In genomic region chr4:67871867-67872266, GRCh38 we compare ENCODE assay signal across 8 cellular contexts. TPM values are rescaled to one million over a fixed set of nuclear protein-coding genes. Genes with fewer than 3 reads are reported as not detected.
DNase-seq lines count a peak whose midpoint lies in the region; ATAC-seq, FAIRE-seq and TF ChIP-seq lines count a peak whose summit lies in the region.

No MANE protein-coding gene starts in this region.

- no peak for DNase-seq in GM06990 (ENCODE audit: extremely low read depth, insufficient read length)
- DNase-seq in HT-29 (ENCODE audit: low spot score): peak; percentile 48
- DNase-seq in SK-N-SH: peak; percentile 20
- DNase-seq in hepatocyte (ENCODE audit: low spot score): peak; percentile 58
- no peak for DNase-seq in NCI-H2196 treated with DMSO at 0.1 percent for 48 hours (lab: John Stamatoyannopoulos, UW; ENCODE audit: unreplicated experiment)
- no peak for DNase-seq in kidney
- DNase-seq in aorta: no peak

- intact Hi-C loops in kidney (cut with DNase I): no loop called here
- intact Hi-C loops in aorta (cut with DNase I): no loop called here

- no peaks in the 10 kb centered on the region for H4K20me1 ChIP-seq in SK-N-SH (ENCODE audit: insufficient read depth)
- no peaks in the 10 kb centered on the region for H4K20me1 ChIP-seq in hepatocyte (ENCODE audit: insufficient read depth, poor library complexity, severe bottlenecking)

- H3K27ac ChIP-seq in SK-N-SH (ENCODE audit: low read depth in 2 of 2, low read length in 1 of 2) (no peak overlapping the region), hepatocyte (no peak overlapping the region), kidney (ENCODE audit: low read depth in 2 of 2, low read length in 2 of 2) (no peak overlapping the region), aorta (ENCODE audit: low read depth in 1 of 2, low read length in 2 of 2) (no peak overlapping the region)

- CTCF ChIA-PET in SK-N-SH (lab: Yijun Ruan, JAX): interaction anchor here (1.7 kb wide), 1 partner anchor 125 kb away, joined by 4 read pairs; no protein-coding TSS in a partner anchor

- no peaks in the 10 kb centered on the region for H3K27me3 ChIP-seq in GM06990 (replicated peaks; ENCODE audit: control insufficient read depth, insufficient read depth, low read length)
- no peaks in the 10 kb centered on the region for H3K27me3 ChIP-seq in SK-N-SH (ENCODE audit: insufficient read depth)
- H3K27me3 ChIP-seq in hepatocyte: no peaks in the 10 kb centered on the region
- H3K27me3 ChIP-seq in aorta (ENCODE audit: control insufficient read depth in 1 of 2, insufficient read depth in 2 of 2, low read length in 1 of 2): no peaks in the 10 kb centered on the region

- H3K36me3 ChIP-seq in GM06990 (ENCODE audit: control insufficient read depth, insufficient read depth, low read length) (no peaks in the 10 kb centered on the region), SK-N-SH (replicated peaks in 1 of 2; ENCODE audit: control insufficient read depth in 1 of 2, insufficient read depth in 2 of 2, low read length in 1 of 2) (no peaks in the 10 kb centered on the region), hepatocyte (replicated peaks; ENCODE audit: insufficient read depth, low read depth) (no peaks in the 10 kb centered on the region), kidney (ENCODE audit: control insufficient read depth in 1 of 2, insufficient read depth in 2 of 2, low read length in 2 of 2) (no peaks in the 10 kb centered on the region), aorta (ENCODE audit: control insufficient read depth in 1 of 2, insufficient read depth in 2 of 2, low read length in 1 of 2) (no peaks in the 10 kb centered on the region)

- FAIRE-seq in kidney (lab: Jason Lieb, UNC): no peak

- no peaks in the 10 kb centered on the region for H3K4me1 ChIP-seq in SK-N-SH (ENCODE audit: control insufficient read depth in 1 of 2, insufficient read depth in 2 of 2, low read depth in 1 of 2, low read length in 1 of 2)
- H3K4me1 ChIP-seq in hepatocyte (ENCODE audit: insufficient read depth): no peaks in the 10 kb centered on the region
- H3K4me1 ChIP-seq in kidney (ENCODE audit: control insufficient read depth in 1 of 2, insufficient read depth in 1 of 2, low read depth in 1 of 2, low read length in 2 of 2): no peaks in the 10 kb centered on the region
- H3K4me1 ChIP-seq in aorta (ENCODE audit: control insufficient read depth in 1 of 2, insufficient read depth in 2 of 2, low read length in 2 of 2): no peaks in the 10 kb centered on the region

- H3K9ac ChIP-seq in SK-N-SH: no peak overlapping the region
- no peak overlapping the region for H3K9ac ChIP-seq in kidney (ENCODE audit: low read length in 2 of 2)

- TF ChIP-seq RAD21 in SK-N-SH (IDR thresholded peaks at IDR 0.05; ENCODE audit: low read length): peak; percentile 67

- ATAC-seq in GM21526 (IDR thresholded peaks at IDR 0.05; ENCODE audit: low FRiP score, unreplicated experiment) (peak; percentile 79), aorta (ENCODE audit: low FRiP score) (no peak)

- H3K4me3 ChIP-seq in GM06990 (replicated peaks; ENCODE audit: low read depth, low read length): no peak overlapping the region
- no peak overlapping the region; a peak in 1 of 4 replicates for H3K4me3 ChIP-seq in SK-N-SH (ENCODE audit: low read depth in 2 of 2, low read length in 1 of 2)
- no peak overlapping the region for H3K4me3 ChIP-seq in hepatocyte
- H3K4me3 ChIP-seq in kidney (ENCODE audit: low read length in 2 of 2): no peak overlapping the region
- H3K4me3 ChIP-seq in aorta (ENCODE audit: low read length in 2 of 2): no peak overlapping the region

- H3K79me2 ChIP-seq in SK-N-SH (ENCODE audit: insufficient read depth) (no peaks in the 10 kb centered on the region), hepatocyte (no peaks in the 10 kb centered on the region)

- no peaks in the 10 kb centered on the region for H3F3A ChIP-seq in SK-N-SH (replicated peaks; ENCODE audit: insufficient read depth)

- H2AFZ ChIP-seq in SK-N-SH (ENCODE audit: low read depth) (0 out of 2 replicates have a peak overlapping the region, but pooled peaks have one; percentile 37), hepatocyte (no peak overlapping the region)

- TF ChIP-seq EP300 in SK-N-SH (IDR thresholded peaks at IDR 0.05; ENCODE audit: borderline replicate concordance in 1 of 2, low read depth in 1 of 2, low read length in 1 of 2): no peak

- H3K9me2 ChIP-seq in SK-N-SH: no peaks in the 10 kb centered on the region
- H3K9me2 ChIP-seq in hepatocyte (replicated peaks; ENCODE audit: insufficient read depth): no peaks in the 10 kb centered on the region

- H3K9me3 ChIP-seq in SK-N-SH (no peaks in the 10 kb centered on the region), hepatocyte (ENCODE audit: low read depth) (no peaks in the 10 kb centered on the region), kidney (ENCODE audit: control insufficient read depth in 1 of 2, low read length in 2 of 2) (peaks cover 0 to 12% of the 10 kb centered on the region in 2 donors), aorta (ENCODE audit: control insufficient read depth, low read length) (no peaks in the 10 kb centered on the region)

- POLR2A ChIA-PET in SK-N-SH (lab: Yijun Ruan, JAX): no interaction called here

- H3K4me2 ChIP-seq in SK-N-SH: no peak overlapping the region
- no peak overlapping the region for H3K4me2 ChIP-seq in hepatocyte

- TF ChIP-seq CTCF in GM06990 (IDR thresholded peaks at IDR 0.05; ENCODE audit: insufficient read depth, low read length, poor library complexity, severe bottlenecking): peak; percentile 48
- peak; percentile 77 for TF ChIP-seq CTCF in SK-N-SH (IDR thresholded peaks at IDR 0.05)
- TF ChIP-seq CTCF in hepatocyte (IDR thresholded peaks at IDR 0.05; ENCODE audit: poor library complexity): peak; percentile 60
- no peak for TF ChIP-seq CTCF in kidney (IDR thresholded peaks at IDR 0.05; ENCODE audit: borderline replicate concordance, extremely low read depth, insufficient read depth)

TF ChIP-seq in SK-N-SH, 30 proteins besides CTCF, POLR2A, EP300 and RAD21:
- TF ChIP-seq SMC3 (IDR thresholded peaks at IDR 0.05; ENCODE audit: low read depth, low read length) (peak; percentile 46; the same call in 1 of the 2 replicates), PBX3 (IDR thresholded peaks at IDR 0.05) (peak; percentile 4; the same call in 1 of the 2 replicates), POLR2AphosphoS5 (IDR thresholded peaks at IDR 0.05; ENCODE audit: low read depth, low read length) (no peak), USF1 (IDR thresholded peaks at IDR 0.05; ENCODE audit: borderline replicate concordance, low read depth) (no peak), FOXM1 (IDR thresholded peaks at IDR 0.05; ENCODE audit: low read depth) (no peak), FOSL2 (IDR thresholded peaks at IDR 0.05; ENCODE audit: borderline replicate concordance, low read depth) (no peak), CHD2 (IDR thresholded peaks at IDR 0.05; ENCODE audit: low read length, partially characterized antibody) (no peak), EZH2phosphoT487 (IDR thresholded peaks at IDR 0.05; ENCODE audit: borderline replicate concordance, low read depth) (no peak), YY1 (IDR thresholded peaks at IDR 0.05; ENCODE audit: low read depth) (no peak)

RNA-seq across cellular contexts. Expression of gene TMPRSS11D, which starts 11.9 kb away (rescaled TPM):
- total RNA-seq in HT-29 (2014; rRNA removed; shearing (Covaris generic)): not detected in 2 replicates
- polyA plus RNA-seq in SK-N-SH (2012; rRNA removed) (0.02 TPM in 1 of 2 replicates, not detected in the other), hepatocyte (0.23 TPM in 1 of 2 replicates, not detected in the other), kidney (ENCODE audit: insufficient read depth, low read depth, low replicate concordance) (not detected), aorta (1 to 10 TPM in 1 of 2 donors, under 1 TPM in 1; 0.13 to 2.5 TPM)
- 0.01 and 0.03 TPM in 2 replicates for polyA plus RNA-seq in SK-N-SH (2012; cell fraction: cytosol; rRNA removed)
- not detected in 2 replicates for polyA plus RNA-seq in SK-N-SH (2012; cell fraction: nucleus; rRNA removed)
- total RNA-seq in hepatocyte (not detected in 2 replicates), kidney (not detected), aorta (not detected)

Comparison
In these comparisons a context has a peak if more than half of its experiments do, and no peak if none do; other contexts are left out.
1. DNase-seq: peak in HT-29 (single experiment), SK-N-SH (single experiment) and hepatocyte (single experiment); none in GM06990 (single experiment), NCI-H2196 treated with DMSO at 0.1 percent for 48 hours (single experiment), kidney (single experiment) and aorta (0 of 2).